8 cellular contexts compared by ENCODE assay signal in genomic region chr9:99821187-99822095, GRCh38. TPM values are rescaled to one million over a fixed set of nuclear protein-coding genes. Genes with fewer than 3 reads are reported as not detected.
DNase-seq lines count a peak whose midpoint lies in the region; ATAC-seq and TF ChIP-seq lines count a peak whose summit lies in the region.

TSS of gene NR4A3 (plus strand) at chr9:99821885. CDS start at chr9:99828043, 6,158 bp downstream.

- peak; percentile 88 for DNase-seq in NCI-H146 (lab: John Stamatoyannopoulos, UW)
- DNase-seq in T-helper 1 cell: peak; percentile 79 to 90 (median 88)
- DNase-seq in amniotic epithelial cell (ENCODE audit: low read depth): peak; percentile 97
- peak; percentile 96 for DNase-seq in left cardiac atrium
- peak; percentile 82 for DNase-seq in progenitor cell of endocrine pancreas (ENCODE audit: low spot score, unreplicated experiment)
- DNase-seq in ureter (ENCODE audit: low spot score): peak; percentile 94

- ATAC-seq in HG02840 (IDR thresholded peaks at IDR 0.05; ENCODE audit: low FRiP score, unreplicated experiment) (peak; percentile 28), left cardiac atrium (peak; percentile 72 to 77)

- no peaks in the 10 kb centered on the region for H3K9me3 Mint-ChIP-seq in progenitor cell of endocrine pancreas (ENCODE audit: low read depth)

- peaks cover 31% of the 10 kb centered on the region for H3K4me1 Mint-ChIP-seq in progenitor cell of endocrine pancreas (ENCODE audit: low read depth)

- peak within 1 kb of the TSS; percentile 99 for H3K27ac Mint-ChIP-seq in progenitor cell of endocrine pancreas

- 0 out of 2 replicates have a peak, but pooled peaks have one; percentile 14 for TF ChIP-seq CTCF in GM12875 (IDR thresholded peaks at IDR 0.05; ENCODE audit: borderline replicate concordance, insufficient read depth, low read depth, low read length)
- TF ChIP-seq CTCF in progenitor cell of endocrine pancreas (IDR thresholded peaks at IDR 0.05; ENCODE audit: unreplicated experiment): peak; percentile 25

- intact Hi-C loops in left cardiac atrium (cut with DNase I): loop anchor here in 1 of 2 donors (2.0 kb wide), 2 partner anchors 371 to 465 kb away; no protein-coding TSS in a partner anchor

- peaks cover 3% of the 10 kb centered on the region for H3K36me3 Mint-ChIP-seq in progenitor cell of endocrine pancreas (ENCODE audit: insufficient read depth)

- peak within 1 kb of the TSS; percentile 76 for H3K4me3 ChIP-seq in GM12875 (ENCODE audit: low read depth, low read length)

- peak within 1 kb of the TSS; percentile 91 for H3K4me3 Mint-ChIP-seq in progenitor cell of endocrine pancreas (ENCODE audit: low read depth)

- H3K27me3 Mint-ChIP-seq in progenitor cell of endocrine pancreas: peaks cover 41% of the 10 kb centered on the region

RNA-seq across cellular contexts. Expression of gene NR4A3, which starts in this region (rescaled TPM):
- total RNA-seq in left cardiac atrium: 10 to 100 TPM; 38.6 to 92.1 TPM
- 1.2 and 1.4 TPM in 2 replicates for total RNA-seq in progenitor cell of endocrine pancreas
- 26.2 TPM for total RNA-seq in ureter

Comparison
In these comparisons a context has a peak if more than half of its experiments do, and no peak if none do; other contexts are left out.
1. Peak in every context shown above with its lines: DNase-seq, ATAC-seq and H3K4me3 ChIP-seq.
2. RNA of gene NR4A3 (total RNA-seq): 38.6 to 92.1 TPM in left cardiac atrium and 26.2 TPM in ureter (single experiment); 1.2 to 1.4 TPM in progenitor cell of endocrine pancreas; every median in the first group is over 10 times any median in the second.